32 cellular contexts compared by ENCODE assay signal in genomic region chr17:18938692-18939023, GRCh38. TPM values are rescaled to one million over a fixed set of nuclear protein-coding genes. Genes with fewer than 3 reads are reported as not detected.
"Had no signal": no experiment of that assay in that cellular context is flagged by ENCODE, and none has a peak within 500 bp of the region (broad histone marks: within the 10 kb centered on the region; RNA-seq: fewer than 3 reads in every experiment).

No MANE protein-coding gene starts in this region.

- ATAC-seq: effector memory CD8-positive, alpha-beta T cell; heart right ventricle; left lobe of liver; natural killer cell treated with Interleukin-12 subunit alpha and Interleukin-12 subunit beta and Interleukin-15 and Interleukin-18, amount 100 ng/mL, for 72 hours; stimulated activated effector memory CD8-positive, alpha-beta T cell treated with anti-CD3 and anti-CD28 coated beads, Interleukin-12 subunit alpha, Interleukin-12 subunit beta, amount 100 ng/mL, for 72 hours had no signal

- H3K9me3 ChIP-seq: esophagus squamous epithelium, heart right ventricle, prostate gland, right atrium auricular region, sigmoid colon, stomach, thyroid gland, vagina had no signal

- H3K9me3 Mint-ChIP-seq: effector memory CD8-positive, alpha-beta T cell; immature natural killer cell; memory B cell; naive B cell; natural killer cell treated with Interleukin-12 subunit alpha and Interleukin-12 subunit beta and Interleukin-15 and Interleukin-18, amount 100 ng/mL, for 72 hours; stimulated activated effector memory CD8-positive, alpha-beta T cell treated with anti-CD3 and anti-CD28 coated beads, Interleukin-12 subunit alpha, Interleukin-12 subunit beta, amount 100 ng/mL, for 72 hours had no signal

- H3K4me1 Mint-ChIP-seq: memory B cell had no signal

- H3K27ac Mint-ChIP-seq: effector memory CD8-positive, alpha-beta T cell; memory B cell; natural killer cell treated with Interleukin-12 subunit alpha and Interleukin-12 subunit beta and Interleukin-15 and Interleukin-18, amount 100 ng/mL, for 72 hours; stimulated activated effector memory CD8-positive, alpha-beta T cell treated with anti-CD3 and anti-CD28 coated beads, Interleukin-12 subunit alpha, Interleukin-12 subunit beta, amount 100 ng/mL, for 72 hours had no signal

- FAIRE-seq: endometrium had no signal

- H3K27ac ChIP-seq: esophagus squamous epithelium, heart right ventricle, prostate gland, right atrium auricular region, sigmoid colon, stomach, thyroid gland, vagina had no signal

- H3K4me1 ChIP-seq: esophagus squamous epithelium, heart right ventricle, prostate gland, right atrium auricular region, thyroid gland, vagina had no signal

- DNase-seq: cortex of kidney; effector memory CD8-positive, alpha-beta T cell; erythroblast; esophagus squamous epithelium; foreskin melanocyte; glutamatergic neuron; heart right ventricle; hypothalamus; immature natural killer cell; islet precursor cell; naive B cell; nucleus accumbens; sigmoid colon; stimulated activated CD4-positive, alpha-beta T cell treated with anti-CD3 and anti-CD28 coated beads, Interleukin-2, amount 100 ng/mL, for 24 hours; stimulated activated CD4-positive, alpha-beta T cell treated with anti-CD3 and anti-CD28 coated beads, Interleukin-4, amount 100 ng/mL, for 24 hours; stimulated activated naive CD4-positive, alpha-beta T cell treated with Interleukin-2 at 50 U/mL for 16 hours; stomach; thyroid gland had no signal

- H3K4me3 Mint-ChIP-seq: effector memory CD8-positive, alpha-beta T cell; immature natural killer cell; memory B cell; naive B cell; natural killer cell treated with Interleukin-12 subunit alpha and Interleukin-12 subunit beta and Interleukin-15 and Interleukin-18, amount 100 ng/mL, for 72 hours; stimulated activated effector memory CD8-positive, alpha-beta T cell treated with anti-CD3 and anti-CD28 coated beads, Interleukin-12 subunit alpha, Interleukin-12 subunit beta, amount 100 ng/mL, for 72 hours had no signal

- H3K36me3 Mint-ChIP-seq: immature natural killer cell; memory B cell; naive B cell; natural killer cell treated with Interleukin-12 subunit alpha and Interleukin-12 subunit beta and Interleukin-15 and Interleukin-18, amount 100 ng/mL, for 72 hours; stimulated activated effector memory CD8-positive, alpha-beta T cell treated with anti-CD3 and anti-CD28 coated beads, Interleukin-12 subunit alpha, Interleukin-12 subunit beta, amount 100 ng/mL, for 72 hours had no signal

- H3K4me3 ChIP-seq: esophagus squamous epithelium, heart right ventricle, lung, prostate gland, right atrium auricular region, sigmoid colon, stomach, thyroid gland, vagina had no signal

RNA-seq across cellular contexts. Expression of gene SLC5A10, which starts 13.3 kb away (rescaled TPM):
- total RNA-seq: dermis microvascular lymphatic vessel endothelial cell; left lobe of liver; natural killer cell treated with Interleukin-12 subunit alpha and Interleukin-12 subunit beta and Interleukin-15 and Interleukin-18, amount 100 ng/mL, for 72 hours; osteocyte; prostate gland; sigmoid colon; skeletal muscle tissue; stomach; temporal lobe; thyroid gland; ureter; vagina had no signal
- polyA plus RNA-seq: immature natural killer cell had no signal
